In genomic region chr7:124033093-124033806, GRCh38 we compare ENCODE assay signal across 8 cellular contexts. TPM values are rescaled to one million over a fixed set of nuclear protein-coding genes. Genes with fewer than 3 reads are reported as not detected.
DNase-seq lines count a peak whose midpoint lies in the region; ATAC-seq and TF ChIP-seq lines count a peak whose summit lies in the region.

No MANE protein-coding gene starts in this region.

- H3K4me1 Mint-ChIP-seq in activated naive CD8-positive, alpha-beta T cell (ENCODE audit: low read depth), result peaks cover 16% of the 10 kb centered on the region
- H3K4me1 Mint-ChIP-seq in activated naive CD8-positive, alpha-beta T cell treated with anti-CD3 and anti-CD28 coated beads for 36 hours, result peaks cover 5% of the 10 kb centered on the region
- H3K4me1 Mint-ChIP-seq in WTC11, result peaks cover 32% of the 10 kb centered on the region

- POLR2A ChIA-PET in WTC11 (lab: Charles Lee), result no interaction called here

- no peak overlapping the region for H3K27ac Mint-ChIP-seq in activated naive CD8-positive, alpha-beta T cell
- no peak overlapping the region for H3K27ac Mint-ChIP-seq in activated naive CD8-positive, alpha-beta T cell treated with anti-CD3 and anti-CD28 coated beads for 36 hours
- H3K27ac Mint-ChIP-seq in WTC11, result no peak overlapping the region

- DNase-seq in activated naive CD8-positive, alpha-beta T cell treated with anti-CD3 and anti-CD28 coated beads for 36 hours, result no peak
- DNase-seq in WTC11 (ENCODE audit: low spot score), result peak; percentile 60
- no peak for DNase-seq in right atrium auricular region (ENCODE audit: low spot score)
- DNase-seq in retina, result peak; percentile 75
- DNase-seq in effector CD4-positive, alpha-beta T cell, result no peak
- no peak for DNase-seq in DMS114 treated with DMSO at 0.1 percent for 48 hours (lab: John Stamatoyannopoulos, UW; ENCODE audit: unreplicated experiment)
- no peak for DNase-seq in EL

- peaks cover 37% of the 10 kb centered on the region for H3K27me3 Mint-ChIP-seq in activated naive CD8-positive, alpha-beta T cell
- H3K27me3 Mint-ChIP-seq in activated naive CD8-positive, alpha-beta T cell treated with anti-CD3 and anti-CD28 coated beads for 36 hours, result peaks cover 72% of the 10 kb centered on the region
- peaks cover 44% of the 10 kb centered on the region for H3K27me3 Mint-ChIP-seq in WTC11 (ENCODE audit: low read depth)

- no peaks in the 10 kb centered on the region for H3K9me3 Mint-ChIP-seq in activated naive CD8-positive, alpha-beta T cell (ENCODE audit: low read depth)
- H3K9me3 Mint-ChIP-seq in activated naive CD8-positive, alpha-beta T cell treated with anti-CD3 and anti-CD28 coated beads for 36 hours, result no peaks in the 10 kb centered on the region
- H3K9me3 Mint-ChIP-seq in WTC11, result no peaks in the 10 kb centered on the region

- peak overlapping the region; percentile 38 to 80 for H3K27ac ChIP-seq in right atrium auricular region

- H3K36me3 Mint-ChIP-seq in activated naive CD8-positive, alpha-beta T cell, result no peaks in the 10 kb centered on the region
- no peaks in the 10 kb centered on the region for H3K36me3 Mint-ChIP-seq in activated naive CD8-positive, alpha-beta T cell treated with anti-CD3 and anti-CD28 coated beads for 36 hours
- no peaks in the 10 kb centered on the region for H3K36me3 Mint-ChIP-seq in WTC11

- no peaks in the 10 kb centered on the region for H3K9me3 ChIP-seq in right atrium auricular region

- peak overlapping the region; percentile 54 to 55 for H3K4me3 ChIP-seq in right atrium auricular region

- ATAC-seq in WTC11, result peak; percentile 63

- TF ChIP-seq CTCF in WTC11 (IDR thresholded peaks at IDR 0.05), result no peak
- no peak for TF ChIP-seq CTCF in right atrium auricular region (IDR thresholded peaks at IDR 0.05)

- peaks cover 0 to 11% of the 10 kb centered on the region in 2 donors for H3K4me1 ChIP-seq in right atrium auricular region

- H3K36me3 ChIP-seq in right atrium auricular region, result no peaks in the 10 kb centered on the region

- peak overlapping the region; percentile 36 for H3K4me3 Mint-ChIP-seq in activated naive CD8-positive, alpha-beta T cell
- no peak overlapping the region for H3K4me3 Mint-ChIP-seq in activated naive CD8-positive, alpha-beta T cell treated with anti-CD3 and anti-CD28 coated beads for 36 hours
- peak overlapping the region; percentile 73 for H3K4me3 Mint-ChIP-seq in WTC11

- H3K27me3 ChIP-seq in right atrium auricular region, result no peaks in the 10 kb centered on the region

- CTCF ChIA-PET in WTC11 (lab: Charles Lee), result interaction anchor here (0.6 to 1.5 kb wide), 5 partner anchors 12 to 92 kb away, joined by 3 to 4 read pairs (median 3); no protein-coding TSS in a partner anchor

TF ChIP-seq in WTC11, 78 proteins besides CTCF, POLR2A, EP300 and RAD21 (continues in another document):
- peak; percentile 31; the same call in 1 of the 2 replicates for TF ChIP-seq USF1 (CRISPR knock-in tag; IDR thresholded peaks at IDR 0.05)
- TF ChIP-seq STAT6 (CRISPR knock-in tag; conservative IDR thresholded peaks at IDR 0.05; ENCODE audit: low read depth), result no peak
- 0 out of 2 replicates have a peak, but pooled peaks have one; percentile 59 for TF ChIP-seq FOXP4 (CRISPR knock-in tag; IDR thresholded peaks at IDR 0.05)
- TF ChIP-seq MAX (CRISPR knock-in tag; IDR thresholded peaks at IDR 0.05), result peak; percentile 81
- peak; percentile 39; the same call in 1 of the 2 replicates for TF ChIP-seq ETV6 (CRISPR knock-in tag; IDR thresholded peaks at IDR 0.05)
- TF ChIP-seq JUN (CRISPR knock-in tag; IDR thresholded peaks at IDR 0.05), result 0 out of 2 replicates have a peak, but pooled peaks have one; percentile 16
- no peak for TF ChIP-seq ATF3 (CRISPR knock-in tag; conservative IDR thresholded peaks at IDR 0.05)
- no peak for TF ChIP-seq ZNF121 (CRISPR knock-in tag; IDR thresholded peaks at IDR 0.05)
- TF ChIP-seq ARID4B (CRISPR knock-in tag; IDR thresholded peaks at IDR 0.05; ENCODE audit: borderline replicate concordance), result 0 out of 2 replicates have a peak, but pooled peaks have one; percentile 48
- no peak for TF ChIP-seq NFE2L1 (CRISPR knock-in tag; IDR thresholded peaks at IDR 0.05)

RNA-seq across cellular contexts. Expression of gene TMEM229A, which starts 0.4 kb away (rescaled TPM):
- total RNA-seq in activated naive CD8-positive, alpha-beta T cell treated with anti-CD3 and anti-CD28 coated beads for 36 hours, result not detected
- total RNA-seq in WTC11 (2021) (0.27 to 0.74 TPM (median 0.41 TPM) in 3 replicates), right atrium auricular region (1 to 10 TPM in 1 of 2 donors, under 1 TPM in 1; 0.59 to 1.1 TPM)

Comparison
In these comparisons a context has a peak if more than half of its experiments do, and no peak if none do; other contexts are left out.
1. DNase-seq: peak in WTC11 (single experiment) and retina (single experiment); none in activated naive CD8-positive, alpha-beta T cell treated with anti-CD3 and anti-CD28 coated beads for 36 hours (single experiment), right atrium auricular region (single experiment), effector CD4-positive, alpha-beta T cell (single experiment), DMS114 treated with DMSO at 0.1 percent for 48 hours (single experiment) and EL (single experiment).